8 cellular contexts compared by ENCODE assay signal in genomic region chr3:23740517-23741402, GRCh38.
DNase-seq lines count a peak whose midpoint lies in the region; ATAC-seq, FAIRE-seq and TF ChIP-seq lines count a peak whose summit lies in the region.

No MANE protein-coding gene starts in this region.

- H3K23ac ChIP-seq in H9 (ENCODE audit: insufficient read length, low read depth, low read length) = no peak overlapping the region

- no peaks in the 10 kb centered on the region for H3K79me1 ChIP-seq in H9 (ENCODE audit: insufficient read depth, low read depth, low read length, poor library complexity, severe bottlenecking)

- TF ChIP-seq RAD21 in A549 (conservative IDR thresholded peaks at IDR 0.05 in 1 of 2, IDR thresholded peaks at IDR 0.05 in 1 of 2) = peak in 1 of 2 experiments; percentile 36; a peak in 3 of 5 replicates

- WGBS in A549 (ENCODE audit: missing lambda C conversion rate) = 1% methylated on average over 8 of the region's 8 CpGs
- WGBS in H9 (ENCODE audit: extremely low coverage, insufficient read length, low lambda C conversion rate) = no CpG with 5 or more reads among the region's 8 CpGs

- no peak overlapping the region for H2BK12ac ChIP-seq in H9 (ENCODE audit: insufficient read length, low read depth, low read length)

- H3K18ac ChIP-seq in H9 (ENCODE audit: insufficient read length, low read depth, low read length) = no peak overlapping the region

- H3K27me3 Mint-ChIP-seq in glutamatergic neuron (ENCODE audit: unreplicated experiment) (peaks cover 5% of the 10 kb centered on the region), H9 (ENCODE audit: low read depth) (peaks cover 54% of the 10 kb centered on the region)

- no peak for TF ChIP-seq POLR2A in A549 (IDR thresholded peaks at IDR 0.05; ENCODE audit: low read length)

- no peak overlapping the region for H2BK15ac ChIP-seq in H9 (ENCODE audit: low read depth, low read length)

- H3K36me3 ChIP-seq in RWPE2 (ENCODE audit: low read depth) (no peaks in the 10 kb centered on the region), upper lobe of right lung (no peaks in the 10 kb centered on the region)

- no peak overlapping the region for H2BK20ac ChIP-seq in H9 (ENCODE audit: low read depth, low read length, poor library complexity, severe bottlenecking)

- no peak overlapping the region for H3K9ac ChIP-seq in H9 (ENCODE audit: extremely low read depth, insufficient read length, low read length)

- peak; percentile 95 for FAIRE-seq in A549 (lab: Jason Lieb, UNC)

- peaks cover 62% of the 10 kb centered on the region for H3K4me1 ChIP-seq in A549
- H3K4me1 ChIP-seq in RWPE2 (ENCODE audit: insufficient read depth, poor library complexity, severe bottlenecking) = peaks cover 34% of the 10 kb centered on the region
- H3K4me1 ChIP-seq in upper lobe of right lung = peaks cover 22% of the 10 kb centered on the region
- H3K4me1 ChIP-seq in H9 (ENCODE audit: insufficient read depth, low read length) = peaks cover 21% of the 10 kb centered on the region

- no peak overlapping the region for H4K91ac ChIP-seq in H9 (ENCODE audit: insufficient read length, low read depth, low read length)

- H3K27ac Mint-ChIP-seq in glutamatergic neuron (ENCODE audit: unreplicated experiment) = no peak overlapping the region
- peak overlapping the region in 1 of 3 experiments; percentile 10; a peak in 1 of 7 replicates for H3K27ac Mint-ChIP-seq in H9

- H3K23me2 ChIP-seq in H9 (ENCODE audit: insufficient read length, low read depth, low read length, poor library complexity, severe bottlenecking) = peaks cover 3% of the 10 kb centered on the region

- intact Hi-C loops in upper lobe of right lung (cut with DNase I) = no loop called here

- H3K4me2 ChIP-seq in A549 (peak overlapping the region; percentile 86), H9 (ENCODE audit: insufficient read depth, insufficient read length, low read length) (no peak overlapping the region)

- H4K5ac ChIP-seq in H9 (ENCODE audit: insufficient read length, low read depth, low read length) = no peak overlapping the region

- peak; percentile 43 to 47; a peak in 2 of 5 replicates for TF ChIP-seq EP300 in A549 (IDR thresholded peaks at IDR 0.05)

- H2BK120ac ChIP-seq in H9 (ENCODE audit: low read depth, low read length, poor library complexity, severe bottlenecking) = no peak overlapping the region

- CTCF ChIA-PET in A549 (lab: Yijun Ruan, JAX) = no interaction called here

- H3K4me1 Mint-ChIP-seq in glutamatergic neuron (ENCODE audit: low read depth, unreplicated experiment) = peaks cover 12% of the 10 kb centered on the region
- H3K4me1 Mint-ChIP-seq in H9 = peaks cover 56 to 65% of the 10 kb centered on the region in 2 experiments

- H3K56ac ChIP-seq in H9 (ENCODE audit: insufficient read length, low read depth, low read length) = no peak overlapping the region

- no peaks in the 10 kb centered on the region for H4K20me1 ChIP-seq in H9 (ENCODE audit: control insufficient read depth, insufficient read depth, insufficient read length)

- no peak overlapping the region for H3K4ac ChIP-seq in H9 (ENCODE audit: low read depth, low read length)

- H4K8ac ChIP-seq in H9 (replicated peaks; ENCODE audit: insufficient read length, low read depth, low read length) = no peak overlapping the region

- H2AFZ ChIP-seq in H9 (ENCODE audit: low read length) = no peak overlapping the region

- no peak overlapping the region for H3K14ac ChIP-seq in H9 (ENCODE audit: insufficient read depth, low read length)

- H3K36me3 Mint-ChIP-seq in glutamatergic neuron (ENCODE audit: unreplicated experiment) = no peaks in the 10 kb centered on the region
- no peaks in the 10 kb centered on the region for H3K36me3 Mint-ChIP-seq in H9 (ENCODE audit: insufficient read depth in 1 of 3, low read depth in 3 of 3)

- H3K9me3 ChIP-seq in A549 = no peaks in the 10 kb centered on the region
- no peaks in the 10 kb centered on the region for H3K9me3 ChIP-seq in RWPE2 (ENCODE audit: severe bottlenecking)
- no peaks in the 10 kb centered on the region for H3K9me3 ChIP-seq in upper lobe of right lung
- H3K9me3 ChIP-seq in H9 (ENCODE audit: control insufficient read depth, low read depth, low read length) = no peaks in the 10 kb centered on the region

- no peak overlapping the region for H2BK5ac ChIP-seq in H9 (ENCODE audit: insufficient read length, low read length)

- H2AK5ac ChIP-seq in H9 (ENCODE audit: insufficient read length, low read length) = no peak overlapping the region

- H3T11ph ChIP-seq in H9 (ENCODE audit: low read length) = no peak overlapping the region

- no peaks in the 10 kb centered on the region for H3K27me3 ChIP-seq in RWPE2 (ENCODE audit: insufficient read depth, poor library complexity, severe bottlenecking)
- H3K27me3 ChIP-seq in upper lobe of right lung = no peaks in the 10 kb centered on the region
- H3K27me3 ChIP-seq in H9 (ENCODE audit: insufficient read depth, low read length) = peaks cover 25% of the 10 kb centered on the region; the same call in 1 of the 2 replicates

- peak overlapping the region; percentile 33; the same call in 2 of the 3 replicates for H3K4me3 ChIP-seq in A549
- H3K4me3 ChIP-seq in RWPE2 (ENCODE audit: severe bottlenecking) = peak overlapping the region; percentile 0
- peak overlapping the region; percentile 9 for H3K4me3 ChIP-seq in upper lobe of right lung

- H3K79me2 ChIP-seq in H9 (ENCODE audit: insufficient read depth, low read length) = no peaks in the 10 kb centered on the region

- H3K9me3 Mint-ChIP-seq in glutamatergic neuron (ENCODE audit: unreplicated experiment) = no peaks in the 10 kb centered on the region
- H3K9me3 Mint-ChIP-seq in H9 = no peaks in the 10 kb centered on the region; a peak in 2 of 5 replicates

- peak; percentile 72 to 95 for DNase-seq in A549 (ENCODE audit: low read depth in 1 of 2, low spot score in 1 of 2)
- peak; percentile 92 for DNase-seq in RWPE2 (ENCODE audit: low spot score)
- peak; percentile 19 for DNase-seq in fibroblast of gingiva (ENCODE audit: low read depth)
- no peak for DNase-seq in upper lobe of right lung
- DNase-seq in glutamatergic neuron = no peak
- no peak for DNase-seq in H9

- peak overlapping the region; percentile 80 to 82 for H3K27ac ChIP-seq in A549
- H3K27ac ChIP-seq in RWPE2 (ENCODE audit: poor library complexity, severe bottlenecking) = peak overlapping the region; percentile 98
- H3K27ac ChIP-seq in upper lobe of right lung = peak overlapping the region; percentile 47
- H3K27ac ChIP-seq in H9 (ENCODE audit: insufficient read length, low read depth, low read length) = no peak overlapping the region

- no peak overlapping the region for H3K4me3 Mint-ChIP-seq in glutamatergic neuron (ENCODE audit: unreplicated experiment)
- H3K4me3 Mint-ChIP-seq in H9 = no peak overlapping the region

- no peak for TF ChIP-seq CTCF in A549 (IDR thresholded peaks at IDR 0.05)
- no peak for TF ChIP-seq CTCF in RWPE2 (IDR thresholded peaks at IDR 0.05; ENCODE audit: poor library complexity, severe bottlenecking)
- TF ChIP-seq CTCF in upper lobe of right lung (IDR thresholded peaks at IDR 0.05) = no peak
- no peak for TF ChIP-seq CTCF in glutamatergic neuron (IDR thresholded peaks at IDR 0.05; ENCODE audit: partially characterized antibody, unreplicated experiment)
- no peak for TF ChIP-seq CTCF in H9 (conservative IDR thresholded peaks at IDR 0.05)

- POLR2A ChIA-PET in A549 (lab: Yijun Ruan, JAX) = interaction anchor here (0.6 kb wide), 1 partner anchor 176 kb away, joined by 3 read pairs; the partner anchor contains the start of genes NKIRAS1 and RPL15

- ATAC-seq in A549 (peak; percentile 86 to 93), GM18909 (IDR thresholded peaks at IDR 0.05; ENCODE audit: poor library complexity, unreplicated experiment) (peak; percentile 92), HG03066 (IDR thresholded peaks at IDR 0.05; ENCODE audit: low read depth, unreplicated experiment) (peak; percentile 82), RWPE2 (ENCODE audit: low read depth) (peak; percentile 82), upper lobe of right lung (peak; percentile 91)

TF ChIP-seq in A549, 52 proteins besides CTCF, POLR2A, EP300 and RAD21 (continues in another document):
- TF ChIP-seq HMGXB4 (CRISPR knock-in tag; IDR thresholded peaks at IDR 0.05; ENCODE audit: borderline replicate concordance) = no peak
- TF ChIP-seq HOXB13 (CRISPR knock-in tag; IDR thresholded peaks at IDR 0.05; ENCODE audit: low read depth) = no peak
- TF ChIP-seq FOXS1 (CRISPR knock-in tag; IDR thresholded peaks at IDR 0.05) = no peak
- 0 out of 2 replicates have a peak, but pooled peaks have one; percentile 13 for TF ChIP-seq ZNF302 (CRISPR knock-in tag; IDR thresholded peaks at IDR 0.05)
- TF ChIP-seq KDM5A (IDR thresholded peaks at IDR 0.05) = no peak
- no peak for TF ChIP-seq NR3C1 (IDR thresholded peaks at IDR 0.05)
- TF ChIP-seq RCOR1 (IDR thresholded peaks at IDR 0.05; ENCODE audit: low read depth, low read length) = no peak
- TF ChIP-seq HOXA7 (CRISPR knock-in tag; IDR thresholded peaks at IDR 0.05) = no peak
- no peak for TF ChIP-seq ZFP36 (IDR thresholded peaks at IDR 0.05; ENCODE audit: borderline replicate concordance, partially characterized antibody)
- no peak for TF ChIP-seq NPAS2 (CRISPR knock-in tag; IDR thresholded peaks at IDR 0.05; ENCODE audit: borderline replicate concordance)

Comparison
In these comparisons a context has a peak if more than half of its experiments do, and no peak if none do; other contexts are left out.
1. DNase-seq: peak in A549 (2 of 2), RWPE2 (single experiment) and fibroblast of gingiva (single experiment); none in upper lobe of right lung (single experiment), glutamatergic neuron (single experiment) and H9 (single experiment).
2. Peak in every context shown above with its lines, with median percentiles within 50 percentile points of each other: ATAC-seq and H3K4me3 ChIP-seq.